1 cellular context compared by ENCODE assay signal in genomic region chr5:79513519-79514390, GRCh38.
TF ChIP-seq lines count a peak whose summit lies in the region.

Gene HOMER1, minus strand, starts transcription at chr5:79514134. Its CDS starts 1,360 bp downstream, at chr5:79512774.

TF ChIP-seq in K562, 482 proteins besides CTCF, POLR2A, EP300 and RAD21 (continued from another document and continues in another):
- TF ChIP-seq HNRNPLL (IDR thresholded peaks at IDR 0.05; ENCODE audit: low read depth, low read length, poor library complexity, severe bottlenecking) (peak; percentile 72), CSDE1 (IDR thresholded peaks at IDR 0.05) (no peak), CBX1 (IDR thresholded peaks at IDR 0.05; ENCODE audit: low read depth) (peak; percentile 72; the same call in 1 of the 2 replicates), L3MBTL2 (IDR thresholded peaks at IDR 0.05) (peak; percentile 99), CREB3 (tag; conservative IDR thresholded peaks at IDR 0.05; ENCODE audit: low read depth) (no peak), MAFK (IDR thresholded peaks at IDR 0.05; ENCODE audit: low read length) (no peak), KDM2B (CRISPR knock-in tag; IDR thresholded peaks at IDR 0.05) (no peak), CREB3L1 (IDR thresholded peaks at IDR 0.05; ENCODE audit: borderline replicate concordance, low read depth) (peak; percentile 23; the same call in 1 of the 2 replicates), CHD1 (IDR thresholded peaks at IDR 0.05; ENCODE audit: low read length) (no peak), STAT5A (IDR thresholded peaks at IDR 0.05; ENCODE audit: borderline replicate concordance, low read length) (no peak), THAP12 (CRISPR knock-in tag; IDR thresholded peaks at IDR 0.05) (0 out of 2 replicates have a peak, but pooled peaks have one; percentile 44), SAFB2 (IDR thresholded peaks at IDR 0.05; ENCODE audit: borderline replicate concordance, low read depth, low read length, severe bottlenecking) (no peak), ZFP91 (CRISPR knock-in tag; IDR thresholded peaks at IDR 0.05) (no peak), POLR2H (tag; IDR thresholded peaks at IDR 0.05; ENCODE audit: low read depth) (no peak), CCAR2 (IDR thresholded peaks at IDR 0.05; ENCODE audit: low read depth, low read length) (no peak), RB1 (IDR thresholded peaks at IDR 0.05; ENCODE audit: low read depth) (no peak; the same call in 1 of the 2 replicates), ZNF592 (IDR thresholded peaks at IDR 0.05) (peak; percentile 73; the same call in 1 of the 2 replicates), ZNF175 (CRISPR knock-in tag; IDR thresholded peaks at IDR 0.05; ENCODE audit: low read depth) (0 out of 2 replicates have a peak, but pooled peaks have one; percentile 8), BMI1 (IDR thresholded peaks at IDR 0.05; ENCODE audit: low read length) (no peak), ZNF589 (CRISPR knock-in tag; IDR thresholded peaks at IDR 0.05; ENCODE audit: low read depth) (peak; percentile 35), POLR2G (IDR thresholded peaks at IDR 0.05; ENCODE audit: low read depth, low read length) (peak; percentile 89), NFXL1 (CRISPR knock-in tag; IDR thresholded peaks at IDR 0.05) (no peak), ZNF324 (CRISPR knock-in tag; IDR thresholded peaks at IDR 0.05) (no peak), ADNP (tag; IDR thresholded peaks at IDR 0.05) (no peak), POU5F1 (IDR thresholded peaks at IDR 0.05; ENCODE audit: borderline replicate concordance, low read depth, low read length, partially characterized antibody) (no peak), TGIF2 (CRISPR knock-in tag; IDR thresholded peaks at IDR 0.05) (peak; percentile 90), NR2C2 (CRISPR knock-in tag; IDR thresholded peaks at IDR 0.05) (no peak), NR2C2 (tag; IDR thresholded peaks at IDR 0.05) (no peak), ZNF280B (CRISPR knock-in tag; IDR thresholded peaks at IDR 0.05) (no peak), ARID3B (CRISPR knock-in tag; IDR thresholded peaks at IDR 0.05; ENCODE audit: borderline replicate concordance) (no peak), CHD7 (IDR thresholded peaks at IDR 0.05; ENCODE audit: low read depth, low read length) (no peak)
